Comparison of ENCODE assay signal across 1 cellular context in the genomic region with DNA sequence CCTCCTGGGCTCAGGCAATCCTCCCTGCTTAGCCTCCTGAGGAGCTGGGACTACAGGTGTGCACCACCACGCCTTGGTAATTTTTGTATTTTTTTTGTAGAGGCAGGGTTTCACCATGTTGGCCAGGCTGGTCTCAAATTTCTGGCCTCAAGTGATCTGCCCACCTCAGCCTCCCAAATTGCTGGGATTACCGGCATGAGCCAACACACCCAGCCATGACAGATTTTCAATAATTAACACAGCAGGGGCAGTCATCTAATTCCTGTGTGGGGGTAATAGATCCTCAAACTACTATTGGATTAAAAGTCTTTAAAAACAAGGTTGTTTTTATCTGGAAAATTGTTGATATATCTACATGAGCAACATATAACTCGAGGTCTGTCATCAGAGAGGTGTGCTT.
TF ChIP-seq lines count a peak whose summit lies in the region.

No MANE protein-coding gene starts in this region.

TF ChIP-seq in HEK293, 187 proteins besides CTCF, POLR2A, EP300 and RAD21 (continued from another document):
- TF ChIP-seq REST (tag by site-specific recombination; IDR thresholded peaks at IDR 0.05): no peak
- TF ChIP-seq PBX3 (CRISPR knock-in tag; IDR thresholded peaks at IDR 0.05): no peak
- 0 out of 2 replicates have a peak, but pooled peaks have one; percentile 24 for TF ChIP-seq ZBTB44 (tag by site-specific recombination; IDR thresholded peaks at IDR 0.05)
- peak; percentile 82 for TF ChIP-seq GLIS1 (tag by site-specific recombination; IDR thresholded peaks at IDR 0.05)
- TF ChIP-seq FEZF1 (tag by site-specific recombination; IDR thresholded peaks at IDR 0.05): peak; percentile 90
- peak; percentile 94 for TF ChIP-seq WT1 (tag by site-specific recombination; IDR thresholded peaks at IDR 0.05)
- TF ChIP-seq SCRT1 (tag by site-specific recombination; IDR thresholded peaks at IDR 0.05; ENCODE audit: borderline replicate concordance): 0 out of 2 replicates have a peak, but pooled peaks have one; percentile 79
- TF ChIP-seq ZFHX2 (tag by site-specific recombination; conservative IDR thresholded peaks at IDR 0.05): peak; percentile 61
- 0 out of 2 replicates have a peak, but pooled peaks have one; percentile 21 for TF ChIP-seq ZNF366 (tag by site-specific recombination; conservative IDR thresholded peaks at IDR 0.05)
- no peak for TF ChIP-seq ZNF658 (tag by site-specific recombination; IDR thresholded peaks at IDR 0.05)
- 0 out of 2 replicates have a peak, but pooled peaks have one; percentile 27 for TF ChIP-seq EGR2 (tag by site-specific recombination; IDR thresholded peaks at IDR 0.05; ENCODE audit: low read depth)
- 0 out of 2 replicates have a peak, but pooled peaks have one; percentile 46 for TF ChIP-seq ZNF600 (tag by site-specific recombination; IDR thresholded peaks at IDR 0.05)
- no peak for TF ChIP-seq SCRT2 (tag by site-specific recombination; IDR thresholded peaks at IDR 0.05)
- TF ChIP-seq ZIC2 (tag by site-specific recombination; IDR thresholded peaks at IDR 0.05): 0 out of 2 replicates have a peak, but pooled peaks have one; percentile 49
- TF ChIP-seq, protein P1, sequence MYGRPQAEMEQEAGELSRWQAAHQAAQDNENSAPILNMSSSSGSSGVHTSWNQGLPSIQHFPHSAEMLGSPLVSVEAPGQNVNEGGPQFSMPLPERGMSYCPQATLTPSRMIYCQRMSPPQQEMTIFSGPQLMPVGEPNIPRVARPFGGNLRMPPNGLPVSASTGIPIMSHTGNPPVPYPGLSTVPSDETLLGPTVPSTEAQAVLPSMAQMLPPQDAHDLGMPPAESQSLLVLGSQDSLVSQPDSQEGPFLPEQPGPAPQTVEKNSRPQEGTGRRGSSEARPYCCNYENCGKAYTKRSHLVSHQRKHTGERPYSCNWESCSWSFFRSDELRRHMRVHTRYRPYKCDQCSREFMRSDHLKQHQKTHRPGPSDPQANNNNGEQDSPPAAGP (tag by site-specific recombination; IDR thresholded peaks at IDR 0.05): peak; percentile 66
- peak; percentile 58; the same call in 1 of the 2 replicates for TF ChIP-seq GLI2 (tag by site-specific recombination; IDR thresholded peaks at IDR 0.05; ENCODE audit: borderline replicate concordance, low read depth)
- 0 out of 2 replicates have a peak, but pooled peaks have one; percentile 18 for TF ChIP-seq KLF1 (tag by site-specific recombination; IDR thresholded peaks at IDR 0.05)
- peak; percentile 86 for TF ChIP-seq OSR2 (tag by site-specific recombination; IDR thresholded peaks at IDR 0.05)
- peak; percentile 69; the same call in 1 of the 2 replicates for TF ChIP-seq IKZF3 (tag by site-specific recombination; IDR thresholded peaks at IDR 0.05)
- peak; percentile 92 for TF ChIP-seq SP7 (tag by site-specific recombination; IDR thresholded peaks at IDR 0.05)
- TF ChIP-seq ZNF214 (tag by site-specific recombination; IDR thresholded peaks at IDR 0.05; ENCODE audit: borderline replicate concordance): no peak
- peak; percentile 61; the same call in 1 of the 2 replicates for TF ChIP-seq KLF10 (tag by site-specific recombination; IDR thresholded peaks at IDR 0.05)
- TF ChIP-seq ZNF837 (tag by site-specific recombination; IDR thresholded peaks at IDR 0.05): no peak
- TF ChIP-seq, protein P2, sequence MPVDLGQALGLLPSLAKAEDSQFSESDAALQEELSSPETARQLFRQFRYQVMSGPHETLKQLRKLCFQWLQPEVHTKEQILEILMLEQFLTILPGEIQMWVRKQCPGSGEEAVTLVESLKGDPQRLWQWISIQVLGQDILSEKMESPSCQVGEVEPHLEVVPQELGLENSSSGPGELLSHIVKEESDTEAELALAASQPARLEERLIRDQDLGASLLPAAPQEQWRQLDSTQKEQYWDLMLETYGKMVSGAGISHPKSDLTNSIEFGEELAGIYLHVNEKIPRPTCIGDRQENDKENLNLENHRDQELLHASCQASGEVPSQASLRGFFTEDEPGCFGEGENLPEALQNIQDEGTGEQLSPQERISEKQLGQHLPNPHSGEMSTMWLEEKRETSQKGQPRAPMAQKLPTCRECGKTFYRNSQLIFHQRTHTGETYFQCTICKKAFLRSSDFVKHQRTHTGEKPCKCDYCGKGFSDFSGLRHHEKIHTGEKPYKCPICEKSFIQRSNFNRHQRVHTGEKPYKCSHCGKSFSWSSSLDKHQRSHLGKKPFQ (tag by site-specific recombination; IDR thresholded peaks at IDR 0.05): 0 out of 2 replicates have a peak, but pooled peaks have one; percentile 67
- TF ChIP-seq ZBTB8A (tag by site-specific recombination; IDR thresholded peaks at IDR 0.05): peak; percentile 30; the same call in 1 of the 2 replicates
- peak; percentile 78 for TF ChIP-seq ZNF843 (tag by site-specific recombination; IDR thresholded peaks at IDR 0.05)
- TF ChIP-seq ZBTB17 (tag by site-specific recombination; IDR thresholded peaks at IDR 0.05): 0 out of 2 replicates have a peak, but pooled peaks have one; percentile 27
- TF ChIP-seq TCF7L2 (IDR thresholded peaks at IDR 0.05; ENCODE audit: borderline replicate concordance, low read depth, low read length): peak; percentile 69; the same call in 1 of the 2 replicates
- TF ChIP-seq GFI1B (tag by site-specific recombination; IDR thresholded peaks at IDR 0.05): peak; percentile 52; the same call in 1 of the 2 replicates
- TF ChIP-seq, protein P3, sequence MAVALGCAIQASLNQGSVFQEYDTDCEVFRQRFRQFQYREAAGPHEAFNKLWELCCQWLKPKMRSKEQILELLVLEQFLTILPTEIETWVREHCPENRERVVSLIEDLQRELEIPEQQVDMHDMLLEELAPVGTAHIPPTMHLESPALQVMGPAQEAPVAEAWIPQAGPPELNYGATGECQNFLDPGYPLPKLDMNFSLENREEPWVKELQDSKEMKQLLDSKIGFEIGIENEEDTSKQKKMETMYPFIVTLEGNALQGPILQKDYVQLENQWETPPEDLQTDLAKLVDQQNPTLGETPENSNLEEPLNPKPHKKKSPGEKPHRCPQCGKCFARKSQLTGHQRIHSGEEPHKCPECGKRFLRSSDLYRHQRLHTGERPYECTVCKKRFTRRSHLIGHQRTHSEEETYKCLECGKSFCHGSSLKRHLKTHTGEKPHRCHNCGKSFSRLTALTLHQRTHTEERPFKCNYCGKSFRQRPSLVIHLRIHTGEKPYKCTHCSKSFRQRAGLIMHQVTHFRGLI (tag by site-specific recombination; IDR thresholded peaks at IDR 0.05): no peak
TF ChIP-seq in HEK293: peak in this region for 24.
